ENCODE assay signal across 1 cellular context in the genomic region with DNA sequence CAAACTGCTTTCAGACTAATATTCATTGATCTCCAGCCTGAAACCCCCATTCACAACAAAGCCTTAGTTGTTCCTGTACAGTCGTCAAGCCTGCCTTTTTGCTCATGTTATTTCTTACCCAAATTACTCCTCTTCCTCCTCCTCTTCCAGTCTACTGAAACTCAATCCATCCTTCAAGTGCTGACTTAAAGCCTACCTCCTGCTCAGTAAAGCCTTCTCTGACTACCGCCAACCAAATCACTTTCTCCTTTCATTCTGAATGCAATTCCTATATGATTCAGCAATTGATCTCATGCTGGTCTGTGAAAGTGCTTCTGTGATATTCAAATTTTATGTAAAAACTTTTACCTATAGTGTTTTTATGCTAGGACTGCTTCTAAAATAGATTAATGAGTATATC.
TF ChIP-seq lines count a peak whose summit lies in the region.

No MANE protein-coding gene starts in this region.

TF ChIP-seq in H1, 55 proteins besides CTCF, POLR2A, EP300 and RAD21:
- TF ChIP-seq SAP30 (IDR thresholded peaks at IDR 0.05; ENCODE audit: insufficient read depth, insufficient replicate concordance, low read length) (no peak), PHF8 (conservative IDR thresholded peaks at IDR 0.05; ENCODE audit: low read depth, low read length) (no peak), EGR1 (IDR thresholded peaks at IDR 0.05; ENCODE audit: borderline replicate concordance, low read depth, low read length) (no peak), JUN (IDR thresholded peaks at IDR 0.05; ENCODE audit: low read depth, low read length) (no peak), HDAC2 (IDR thresholded peaks at IDR 0.05; ENCODE audit: borderline replicate concordance in 1 of 2, low read depth in 2 of 2, low read length in 2 of 2) (no peak), TAF1 (IDR thresholded peaks at IDR 0.05; ENCODE audit: low read depth, low read length) (no peak), SP2 (IDR thresholded peaks at IDR 0.05; ENCODE audit: low read length) (no peak), KDM4A (IDR thresholded peaks at IDR 0.05; ENCODE audit: low read depth, low read length, severe bottlenecking) (no peak), SIX5 (IDR thresholded peaks at IDR 0.05; ENCODE audit: low read depth, low read length) (no peak)
- TF ChIP-seq, protein P1, sequence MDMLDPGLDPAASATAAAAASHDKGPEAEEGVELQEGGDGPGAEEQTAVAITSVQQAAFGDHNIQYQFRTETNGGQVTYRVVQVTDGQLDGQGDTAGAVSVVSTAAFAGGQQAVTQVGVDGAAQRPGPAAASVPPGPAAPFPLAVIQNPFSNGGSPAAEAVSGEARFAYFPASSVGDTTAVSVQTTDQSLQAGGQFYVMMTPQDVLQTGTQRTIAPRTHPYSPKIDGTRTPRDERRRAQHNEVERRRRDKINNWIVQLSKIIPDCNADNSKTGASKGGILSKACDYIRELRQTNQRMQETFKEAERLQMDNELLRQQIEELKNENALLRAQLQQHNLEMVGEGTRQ (IDR thresholded peaks at IDR 0.05; ENCODE audit: low read length) = no peak
- TF ChIP-seq, protein P2, sequence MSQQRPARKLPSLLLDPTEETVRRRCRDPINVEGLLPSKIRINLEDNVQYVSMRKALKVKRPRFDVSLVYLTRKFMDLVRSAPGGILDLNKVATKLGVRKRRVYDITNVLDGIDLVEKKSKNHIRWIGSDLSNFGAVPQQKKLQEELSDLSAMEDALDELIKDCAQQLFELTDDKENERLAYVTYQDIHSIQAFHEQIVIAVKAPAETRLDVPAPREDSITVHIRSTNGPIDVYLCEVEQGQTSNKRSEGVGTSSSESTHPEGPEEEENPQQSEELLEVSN (IDR thresholded peaks at IDR 0.05) = no peak
